Comparison of ENCODE assay signal across 22 cellular contexts in genomic region chr20:53815509-53815908, GRCh38.
"Had no signal": no experiment of that assay in that cellular context is flagged by ENCODE, and none has a peak within 500 bp of the region (broad histone marks: within the 10 kb centered on the region; RNA-seq: fewer than 3 reads in every experiment).

No MANE protein-coding gene starts in this region.

- ATAC-seq: gastroesophageal sphincter, left ventricle myocardium superior had no signal

- H3K27me3 ChIP-seq: dorsolateral prefrontal cortex, esophagus muscularis mucosa, gastroesophageal sphincter, upper lobe of left lung had no signal

- H3K4me1 Mint-ChIP-seq: brain had no signal

- H3K4me3 Mint-ChIP-seq: activated naive CD4-positive, alpha-beta T cell treated with anti-CD3 and anti-CD28 coated beads for 36 hours; activated T-cell treated with anti-CD3 and anti-CD28 coated beads, Interleukin-2, amount 50 U/mL, for 24 hours; brain; mesothelial cell of epicardium had no signal

- H3K4me1 ChIP-seq: esophagus muscularis mucosa, gastroesophageal sphincter, upper lobe of left lung had no signal

- H3K4me3 ChIP-seq: dorsolateral prefrontal cortex, esophagus muscularis mucosa, gastroesophageal sphincter, upper lobe of left lung had no signal

- H3K36me3 Mint-ChIP-seq: natural killer cell treated with Interleukin-12 subunit alpha and Interleukin-12 subunit beta and Interleukin-15 and Interleukin-18, amount 100 ng/mL, for 72 hours had no signal

- H3K9me3 ChIP-seq: upper lobe of left lung had no signal

- H3K36me3 ChIP-seq: esophagus muscularis mucosa, gastroesophageal sphincter, upper lobe of left lung had no signal

- H3K27ac Mint-ChIP-seq: activated naive CD4-positive, alpha-beta T cell treated with anti-CD3 and anti-CD28 coated beads for 36 hours; activated T-cell treated with anti-CD3 and anti-CD28 coated beads, Interleukin-2, amount 50 U/mL, for 24 hours; brain; mesothelial cell of epicardium; progenitor cell of endocrine pancreas had no signal

- DNase-seq: activated CD4-positive, alpha-beta T cell treated with anti-CD3 and anti-CD28 coated beads for 1 hour; activated CD8-positive, alpha-beta memory T cell treated with anti-CD3 and anti-CD28 coated beads, Interleukin-2, amount 50 U/mL, for 4 hours; activated naive CD4-positive, alpha-beta T cell treated with anti-CD3 and anti-CD28 coated beads for 36 hours; activated T-cell treated with anti-CD3 and anti-CD28 coated beads, Interleukin-2, amount 50 U/mL, for 24 hours; aorta; caudate nucleus; dorsolateral prefrontal cortex; head of caudate nucleus; hypothalamus; left ventricle myocardium superior; mammary epithelial cell; retina; stimulated activated CD4-positive, alpha-beta T cell treated with anti-CD3 and anti-CD28 coated beads, Interleukin-2, amount 100 ng/mL, for 48 hours; stimulated activated CD8-positive, alpha-beta memory T cell treated with anti-CD3 and anti-CD28 coated beads, Interleukin-4, amount 100 ng/mL, for 48 hours; T-helper 9 cell; upper lobe of left lung had no signal

- H3K9me3 Mint-ChIP-seq: activated T-cell treated with anti-CD3 and anti-CD28 coated beads, Interleukin-2, amount 50 U/mL, for 24 hours had no signal

- H3K27me3 Mint-ChIP-seq: activated T-cell treated with anti-CD3 and anti-CD28 coated beads, Interleukin-2, amount 50 U/mL, for 24 hours; brain; natural killer cell treated with Interleukin-12 subunit alpha and Interleukin-12 subunit beta and Interleukin-15 and Interleukin-18, amount 100 ng/mL, for 72 hours; progenitor cell of endocrine pancreas had no signal

- H3K27ac ChIP-seq: dorsolateral prefrontal cortex, esophagus muscularis mucosa, gastroesophageal sphincter, upper lobe of left lung had no signal
